ENCODE assay signal across 1 cellular context in the genomic region with DNA sequence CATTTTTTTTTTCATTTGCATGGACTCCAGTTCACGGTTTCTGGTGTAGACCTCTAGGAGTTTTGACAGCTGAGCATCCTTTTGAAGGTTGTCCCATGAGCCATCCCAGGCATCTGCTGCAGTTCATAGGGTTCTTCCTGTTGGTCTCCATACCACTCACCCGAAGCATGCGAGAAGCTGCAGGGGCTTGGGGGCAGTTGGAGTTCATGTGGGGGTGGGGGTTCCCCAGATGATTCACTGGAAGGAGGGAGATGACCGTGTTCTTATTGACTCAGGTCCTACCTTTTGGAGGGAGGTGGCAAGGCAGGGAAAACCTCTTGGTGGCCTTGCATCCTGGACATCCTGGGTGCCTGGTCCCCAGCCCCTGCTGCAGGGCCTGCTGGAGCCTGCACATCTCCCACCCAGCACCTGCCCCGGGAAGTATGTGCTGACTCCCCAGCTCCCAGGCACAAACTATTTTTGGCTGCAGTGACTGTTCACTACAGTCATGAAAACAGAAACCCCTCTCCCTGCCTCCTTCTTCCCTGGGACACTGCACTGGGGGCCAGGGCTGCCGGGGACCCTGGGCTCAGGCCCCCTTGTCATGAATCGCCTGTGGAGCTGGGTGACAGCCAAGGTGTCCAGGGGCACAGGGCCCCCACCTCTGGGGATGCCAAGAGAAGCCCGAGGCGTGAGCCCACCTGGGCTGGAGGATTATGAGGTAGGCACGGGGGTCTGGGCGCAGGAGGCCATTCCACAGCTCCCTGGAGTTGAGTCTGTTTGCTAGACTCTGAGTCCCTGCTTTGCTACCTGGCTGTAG.
TF ChIP-seq lines count a peak whose summit lies in the region.

No MANE protein-coding gene starts in this region.

TF ChIP-seq in H1, 55 proteins besides CTCF, POLR2A, EP300 and RAD21:
- no peak for TF ChIP-seq RXRA (IDR thresholded peaks at IDR 0.05; ENCODE audit: insufficient read depth, low read depth, low read length)
- no peak for TF ChIP-seq ATF2 (IDR thresholded peaks at IDR 0.05; ENCODE audit: low read length)
- no peak for TF ChIP-seq MAFK (IDR thresholded peaks at IDR 0.05; ENCODE audit: low read depth, low read length)
- TF ChIP-seq SP2 (IDR thresholded peaks at IDR 0.05; ENCODE audit: low read length): no peak
- no peak for TF ChIP-seq SIRT6 (IDR thresholded peaks at IDR 0.05; ENCODE audit: low read length)
- TF ChIP-seq SP1 (IDR thresholded peaks at IDR 0.05; ENCODE audit: low read depth, low read length): no peak
- TF ChIP-seq KDM4A (IDR thresholded peaks at IDR 0.05; ENCODE audit: low read depth, low read length, severe bottlenecking): no peak
- no peak for TF ChIP-seq TEAD4 (IDR thresholded peaks at IDR 0.05; ENCODE audit: low read depth, low read length)
- TF ChIP-seq NANOG (IDR thresholded peaks at IDR 0.05; ENCODE audit: insufficient read depth, low read depth, low read length, poor library complexity, severe bottlenecking): no peak
- no peak for TF ChIP-seq POLR2AphosphoS5 (IDR thresholded peaks at IDR 0.05; ENCODE audit: low read depth, low read length)
- no peak for TF ChIP-seq CBX8 (IDR thresholded peaks at IDR 0.05; ENCODE audit: borderline replicate concordance, low read depth, low read length)
- TF ChIP-seq PHF8 (conservative IDR thresholded peaks at IDR 0.05; ENCODE audit: low read depth, low read length): no peak
- TF ChIP-seq ASH2L (IDR thresholded peaks at IDR 0.05; ENCODE audit: low read length): no peak
- no peak for TF ChIP-seq TAF7 (optimal IDR thresholded peaks at IDR 0.05; ENCODE audit: borderline replicate concordance, low read depth, low read length)
- TF ChIP-seq BRCA1 (IDR thresholded peaks at IDR 0.05; ENCODE audit: low read depth, low read length): no peak
- no peak for TF ChIP-seq TBP (IDR thresholded peaks at IDR 0.05; ENCODE audit: low read depth, low read length)
- no peak for TF ChIP-seq KDM1A (IDR thresholded peaks at IDR 0.05; ENCODE audit: borderline replicate concordance, low read length)
- TF ChIP-seq YY1 (IDR thresholded peaks at IDR 0.05; ENCODE audit: low read depth, low read length): no peak
